12 cellular contexts compared by ENCODE assay signal in the genomic region with DNA sequence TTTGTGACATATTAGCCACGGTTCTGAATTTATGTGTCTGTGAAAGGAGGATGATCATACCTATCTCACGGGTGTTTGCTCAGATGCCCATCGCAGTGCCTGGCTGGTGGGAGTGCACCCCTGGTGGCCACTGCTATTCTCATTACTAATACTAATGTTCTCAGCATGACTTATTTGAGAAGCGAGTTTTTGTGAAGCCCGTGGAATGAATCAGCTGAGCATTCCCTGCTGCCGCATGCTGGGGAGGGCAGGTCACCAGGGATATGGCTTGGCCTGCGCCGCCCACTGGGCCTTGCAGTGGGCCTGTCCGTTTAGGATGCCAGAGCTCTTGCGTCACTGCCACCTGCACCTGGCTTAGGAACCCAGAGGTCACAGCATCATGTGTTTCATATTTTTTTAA. TPM values are rescaled to one million over a fixed set of nuclear protein-coding genes. Genes with fewer than 3 reads are reported as not detected.
A peak's percentile ranks its signal among the peaks of the same experiment; 100 is the strongest.
DNase-seq lines count a peak whose midpoint lies in the region; ATAC-seq and TF ChIP-seq lines count a peak whose summit lies in the region.
"Had no signal": no experiment of that assay in that cellular context is flagged by ENCODE, and none has a peak within 500 bp of the region (broad histone marks: within the 10 kb centered on the region; RNA-seq: fewer than 3 reads in every experiment).

No MANE protein-coding gene starts in this region.

- H3K27me3 ChIP-seq in adipocyte (replicated peaks; ENCODE audit: control insufficient read depth, insufficient read depth, low read length) (no peaks in the 10 kb centered on the region), foreskin keratinocyte (no peaks in the 10 kb centered on the region)
- H3K27me3 ChIP-seq: suprapubic skin had no signal

- CTCF ChIA-PET in AG04449 (lab: Yijun Ruan, JAX), result interaction anchor here (0.6 to 3.6 kb wide), 17 partner anchors 9 to 189 kb away, joined by 3 to 34 read pairs (median 4); no protein-coding TSS in a partner anchor

- H3K27ac ChIP-seq in foreskin keratinocyte, result no peak overlapping the region
- H3K27ac ChIP-seq: suprapubic skin had no signal

- TF ChIP-seq CTCF in AG04449 (IDR thresholded peaks at IDR 0.05; ENCODE audit: insufficient read depth, low read length, missing control alignments) (peak; percentile 71), GM12872 (IDR thresholded peaks at IDR 0.05; ENCODE audit: insufficient read depth, low read depth, low read length) (peak; percentile 36; the same call in 2 of the 3 replicates), foreskin keratinocyte (conservative IDR thresholded peaks at IDR 0.05) (peak; percentile 29)

- H3K4me1 ChIP-seq in adipocyte (ENCODE audit: control insufficient read depth, insufficient read depth, low read length) (peaks cover 11% of the 10 kb centered on the region), foreskin keratinocyte (no peaks in the 10 kb centered on the region)

- ATAC-seq in foreskin keratinocyte (peak; percentile 19), HG03108 (IDR thresholded peaks at IDR 0.05; ENCODE audit: unreplicated experiment) (no peak), GM18873 (IDR thresholded peaks at IDR 0.05; ENCODE audit: low FRiP score, unreplicated experiment) (no peak)

- DNase-seq in AG04449 (ENCODE audit: low read depth, low spot score) (peak; percentile 69), adipocyte (ENCODE audit: low read depth) (peak; percentile 90), foreskin keratinocyte (peak in 1 of 2 donors; percentile 45), foreskin melanocyte (no peak)
- DNase-seq in activated CD8-positive, alpha-beta memory T cell treated with anti-CD3 and anti-CD28 coated beads for 24 hours, result no peak
- DNase-seq: aorta; naive thymus-derived CD4-positive, alpha-beta T cell; NCI-H187 treated with DMSO at 0.1 percent for 48 hours had no signal

- H3K4me3 ChIP-seq in AG04449 (ENCODE audit: low read depth, low read length), result no peak overlapping the region
- no peak overlapping the region for H3K4me3 ChIP-seq in adipocyte (ENCODE audit: low read length)
- H3K4me3 ChIP-seq: suprapubic skin had no signal

- H3K36me3 ChIP-seq in adipocyte (ENCODE audit: control insufficient read depth, insufficient read depth, low read length, severe bottlenecking), result peaks cover 96% of the 10 kb centered on the region

- H3K9me3 ChIP-seq in adipocyte (ENCODE audit: control insufficient read depth, low read length), result no peaks in the 10 kb centered on the region
- H3K9me3 ChIP-seq: suprapubic skin had no signal

- peak overlapping the region; percentile 30 for H3K9ac ChIP-seq in adipocyte (ENCODE audit: low read length)

- POLR2A ChIA-PET in AG04449 (lab: Yijun Ruan, JAX), result interaction anchor here (0.6 to 1.5 kb wide), 5 partner anchors 9 to 88 kb away, joined by 3 to 5 read pairs (median 3); a partner anchor contains a TSS

RNA-seq across cellular contexts. Expression of a gene that starts 16.8 kb away (rescaled TPM):
- total RNA-seq in foreskin keratinocyte, result 256 and 264 TPM in 2 replicates
- polyA plus RNA-seq in foreskin keratinocyte, result 134 and 144 TPM in 2 replicates

Comparison
In these comparisons a context has a peak if more than half of its experiments do, and no peak if none do; other contexts are left out.
1. DNase-seq: peak in AG04449 (single experiment) and adipocyte (single experiment); none in foreskin melanocyte (single experiment) and activated CD8-positive, alpha-beta memory T cell treated with anti-CD3 and anti-CD28 coated beads for 24 hours (single experiment).
2. Peak in every context shown above with its lines, with median percentiles within 50 percentile points of each other: CTCF ChIP-seq.